Comparison of ENCODE assay signal across 8 cellular contexts in the genomic region with DNA sequence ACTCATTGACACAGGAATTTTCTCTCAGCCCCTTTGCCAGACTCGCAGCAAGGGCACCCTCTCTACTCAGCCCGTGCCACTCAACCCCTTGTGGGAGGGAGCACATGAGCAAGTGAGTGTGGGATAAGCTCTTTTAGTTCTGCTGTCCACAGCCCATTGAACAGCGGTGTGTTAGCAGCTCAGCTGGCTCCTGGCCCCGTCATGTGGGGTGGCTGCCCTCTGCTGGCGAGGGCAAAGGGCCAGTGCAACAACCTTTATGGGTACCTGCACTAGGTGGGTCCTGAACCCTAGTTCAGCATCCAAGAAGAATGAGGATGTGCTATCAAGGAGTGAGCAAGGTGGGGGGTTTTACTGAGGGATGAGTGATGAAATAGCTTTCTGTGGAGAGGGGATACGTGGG.
DNase-seq lines count a peak whose midpoint lies in the region; ATAC-seq and TF ChIP-seq lines count a peak whose summit lies in the region.

No MANE protein-coding gene starts in this region.

- H2AFZ ChIP-seq in smooth muscle cell (ENCODE audit: low read depth) = no peak overlapping the region

- no peaks in the 10 kb centered on the region for H3F3A ChIP-seq in smooth muscle cell (ENCODE audit: low read depth)

- H3K27me3 ChIP-seq in smooth muscle cell (ENCODE audit: low read depth) = no peaks in the 10 kb centered on the region

- DNase-seq in Ammon's horn (ENCODE audit: low spot score) (peak; percentile 1), HCEC 1CT (peak; percentile 2), T follicular helper cell (ENCODE audit: low read depth) (peak; percentile 9), ecto neural progenitor cell (ENCODE audit: low spot score) (peak; percentile 49), smooth muscle cell (lab: John Stamatoyannopoulos, UW; ENCODE audit: unreplicated experiment) (no peak), NOMO-1 (lab: John Stamatoyannopoulos, UW; ENCODE audit: unreplicated experiment in 2 of 2) (no peak), AG08396 (ENCODE audit: low spot score) (no peak)

- H3K9ac ChIP-seq in smooth muscle cell (ENCODE audit: low read depth) = no peak overlapping the region

- no peaks in the 10 kb centered on the region for H4K20me1 ChIP-seq in smooth muscle cell (ENCODE audit: low read depth)

- H3K36me3 ChIP-seq in smooth muscle cell (ENCODE audit: low read depth) = no peaks in the 10 kb centered on the region

- no peak overlapping the region for H3K4me3 ChIP-seq in smooth muscle cell

- peak; percentile 42 for TF ChIP-seq CTCF in smooth muscle cell (IDR thresholded peaks at IDR 0.05; ENCODE audit: borderline replicate concordance, insufficient read depth, poor library complexity, severe bottlenecking)

- WGBS in smooth muscle cell (ENCODE audit: low lambda C conversion rate) = 33% methylated on average over 6 of the region's 6 CpGs

- no peaks in the 10 kb centered on the region for H3K4me1 ChIP-seq in smooth muscle cell (ENCODE audit: low read depth)

- ATAC-seq in HG02852 (IDR thresholded peaks at IDR 0.05; ENCODE audit: unreplicated experiment) = no peak

- H3K9me3 ChIP-seq in smooth muscle cell (replicated peaks; ENCODE audit: low read depth) = no peaks in the 10 kb centered on the region

- no peaks in the 10 kb centered on the region for H3K79me2 ChIP-seq in smooth muscle cell (ENCODE audit: low read depth)

- no peak overlapping the region for H3K4me2 ChIP-seq in smooth muscle cell

- no peak overlapping the region for H3K27ac ChIP-seq in smooth muscle cell (ENCODE audit: low read depth)

Comparison
In these comparisons a context has a peak if more than half of its experiments do, and no peak if none do; other contexts are left out.
1. DNase-seq: peak in Ammon's horn (single experiment), HCEC 1CT (single experiment), T follicular helper cell (single experiment) and ecto neural progenitor cell (single experiment); none in smooth muscle cell (single experiment), NOMO-1 (0 of 2) and AG08396 (single experiment).